17 cellular contexts compared by ENCODE assay signal in the genomic region with DNA sequence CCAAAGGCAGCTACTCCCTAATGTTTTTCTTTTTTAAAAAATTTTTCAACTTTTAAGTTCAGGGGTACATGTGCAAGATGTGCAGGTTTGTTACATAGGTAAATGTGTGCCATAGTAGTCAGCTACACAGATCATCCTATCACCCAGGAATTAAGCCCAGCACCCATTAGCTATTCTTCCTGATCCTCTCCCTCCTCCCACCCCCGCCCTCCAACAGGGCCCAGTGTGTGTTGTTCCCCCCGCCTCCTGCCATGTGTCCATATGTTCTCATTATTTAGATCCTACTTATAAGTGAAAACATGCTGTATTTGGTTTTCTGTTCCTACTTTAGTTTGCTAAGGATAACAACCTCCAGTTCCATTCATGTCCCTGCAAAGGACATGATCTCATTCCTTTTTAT.
A peak's percentile ranks its signal among the peaks of the same experiment; 100 is the strongest.
DNase-seq lines count a peak whose midpoint lies in the region; ATAC-seq lines count a peak whose summit lies in the region.
"Had no signal": no experiment of that assay in that cellular context is flagged by ENCODE, and none has a peak within 500 bp of the region (broad histone marks: within the 10 kb centered on the region; RNA-seq: fewer than 3 reads in every experiment).

No MANE protein-coding gene starts in this region.

- DNase-seq in NCI-H1694 (lab: John Stamatoyannopoulos, UW) (peak; percentile 9), NCI-H1694 treated with DMSO at 0.1 percent for 48 hours (lab: John Stamatoyannopoulos, UW) (no peak), D341Med (ENCODE audit: low spot score) (peak; percentile 57), NCI-H82 treated with DMSO at 0.1 percent for 48 hours (lab: John Stamatoyannopoulos, UW; ENCODE audit: unreplicated experiment) (peak; percentile 61), substantia nigra (lab: John Stamatoyannopoulos, UW) (no peak)
- DNase-seq: BE2C; CD4-positive, alpha-beta T cell; CD8-positive, alpha-beta memory T cell; DMS53; DMS79 treated with DMSO at 0.1 percent for 48 hours; GF-D8; H9 had no signal

- no peak for ATAC-seq in HG02840 (IDR thresholded peaks at IDR 0.05; ENCODE audit: low FRiP score, unreplicated experiment)
- ATAC-seq: GM23338, HCT116 had no signal

- no peak overlapping the region for H3K27ac ChIP-seq in substantia nigra (ENCODE audit: low read depth, low read length, poor library complexity, severe bottlenecking)
- H3K27ac ChIP-seq: 22Rv1; BLaER1 treated with 17β-estradiol and CSF1 and Interleukin-3, amounts not matched to agents 10 nM and 100 nM had no signal

Comparison
In these comparisons a context has a peak if more than half of its experiments do, and no peak if none do; other contexts are left out.
1. DNase-seq: peak in NCI-H1694 (single experiment), D341Med (single experiment) and NCI-H82 treated with DMSO at 0.1 percent for 48 hours (single experiment); none in NCI-H1694 treated with DMSO at 0.1 percent for 48 hours (single experiment) and substantia nigra (0 of 49).